ENCODE assay signal across 1 cellular context in genomic region chr17:5763595-5763994, GRCh38.
TF ChIP-seq lines count a peak whose summit lies in the region.

No MANE protein-coding gene starts in this region.

TF ChIP-seq in HepG2, 621 proteins besides CTCF, POLR2A, EP300 and RAD21 (continued from another document and continues in another):
- TF ChIP-seq ZXDC (CRISPR knock-in tag; IDR thresholded peaks at IDR 0.05) = no peak
- no peak for TF ChIP-seq ZNF530 (CRISPR knock-in tag; IDR thresholded peaks at IDR 0.05; ENCODE audit: low read depth)
- TF ChIP-seq ZBTB46 (CRISPR knock-in tag; IDR thresholded peaks at IDR 0.05; ENCODE audit: borderline replicate concordance) = no peak
- peak; percentile 66; the same call in 1 of the 2 replicates for TF ChIP-seq ZNF614 (CRISPR knock-in tag; IDR thresholded peaks at IDR 0.05; ENCODE audit: borderline replicate concordance)
- peak; percentile 45; the same call in 1 of the 2 replicates for TF ChIP-seq ZNF878 (CRISPR knock-in tag; IDR thresholded peaks at IDR 0.05)
- TF ChIP-seq ZBTB20 (CRISPR knock-in tag; IDR thresholded peaks at IDR 0.05; ENCODE audit: borderline replicate concordance, low read depth) = peak; percentile 56; the same call in 1 of the 2 replicates
- peak; percentile 84 for TF ChIP-seq GFI1 (CRISPR knock-in tag; IDR thresholded peaks at IDR 0.05; ENCODE audit: borderline replicate concordance)
- no peak for TF ChIP-seq MXI1 (IDR thresholded peaks at IDR 0.05; ENCODE audit: borderline replicate concordance, low read depth, low read length)
- no peak for TF ChIP-seq SMAD9 (CRISPR knock-in tag; IDR thresholded peaks at IDR 0.05)
- no peak for TF ChIP-seq WIZ (CRISPR knock-in tag; IDR thresholded peaks at IDR 0.05)
- TF ChIP-seq TCF7L2 (IDR thresholded peaks at IDR 0.05; ENCODE audit: low read depth, low read length) = peak; percentile 61; the same call in 1 of the 2 replicates
- peak; percentile 76; the same call in 1 of the 2 replicates for TF ChIP-seq ERF (CRISPR knock-in tag; IDR thresholded peaks at IDR 0.05)
- TF ChIP-seq NR2C2 (CRISPR knock-in tag; IDR thresholded peaks at IDR 0.05; ENCODE audit: borderline replicate concordance) = peak; percentile 93
- no peak for TF ChIP-seq ZNF816 (CRISPR knock-in tag; IDR thresholded peaks at IDR 0.05; ENCODE audit: borderline replicate concordance)
- no peak for TF ChIP-seq ZNF44 (CRISPR knock-in tag; IDR thresholded peaks at IDR 0.05)
- TF ChIP-seq HNF1B (CRISPR knock-in tag; IDR thresholded peaks at IDR 0.05) = peak; percentile 93
- peak; percentile 77; the same call in 1 of the 2 replicates for TF ChIP-seq ZNF710 (CRISPR knock-in tag; IDR thresholded peaks at IDR 0.05; ENCODE audit: borderline replicate concordance)
- TF ChIP-seq FOXA1 (IDR thresholded peaks at IDR 0.05) = no peak
- 0 out of 2 replicates have a peak, but pooled peaks have one; percentile 17 for TF ChIP-seq FOXA1 (CRISPR knock-in tag; IDR thresholded peaks at IDR 0.05)
- TF ChIP-seq RCOR2 (CRISPR knock-in tag; IDR thresholded peaks at IDR 0.05) = peak; percentile 68
- no peak for TF ChIP-seq MTA3 (CRISPR knock-in tag; IDR thresholded peaks at IDR 0.05)
- peak; percentile 94 for TF ChIP-seq TARDBP (CRISPR knock-in tag; IDR thresholded peaks at IDR 0.05)
- no peak for TF ChIP-seq FIP1L1 (IDR thresholded peaks at IDR 0.05; ENCODE audit: borderline replicate concordance, insufficient read depth, low read depth, low read length)
- no peak for TF ChIP-seq ZC3H4 (CRISPR knock-in tag; IDR thresholded peaks at IDR 0.05; ENCODE audit: borderline replicate concordance)
- TF ChIP-seq MATR3 (CRISPR knock-in tag; IDR thresholded peaks at IDR 0.05) = no peak
- TF ChIP-seq NR1H2 (CRISPR knock-in tag; IDR thresholded peaks at IDR 0.05; ENCODE audit: borderline replicate concordance, low read depth) = peak; percentile 58; the same call in 1 of the 2 replicates
- TF ChIP-seq MAZ (IDR thresholded peaks at IDR 0.05; ENCODE audit: borderline replicate concordance, low read depth, low read length) = no peak; the same call in 1 of the 2 replicates
- TF ChIP-seq MAZ (CRISPR knock-in tag; IDR thresholded peaks at IDR 0.05; ENCODE audit: low read depth) = 0 out of 2 replicates have a peak, but pooled peaks have one; percentile 29
- no peak for TF ChIP-seq ZFAT (CRISPR knock-in tag; conservative IDR thresholded peaks at IDR 0.05)
- TF ChIP-seq MTERF4 (CRISPR knock-in tag; IDR thresholded peaks at IDR 0.05) = no peak
- peak; percentile 87 for TF ChIP-seq ZNF503 (CRISPR knock-in tag; IDR thresholded peaks at IDR 0.05)
- TF ChIP-seq ZBTB25 (CRISPR knock-in tag; IDR thresholded peaks at IDR 0.05) = 0 out of 2 replicates have a peak, but pooled peaks have one; percentile 52
- TF ChIP-seq ZNF207 (IDR thresholded peaks at IDR 0.05; ENCODE audit: borderline replicate concordance) = no peak
- no peak for TF ChIP-seq GATA4 (IDR thresholded peaks at IDR 0.05; ENCODE audit: borderline replicate concordance, low read depth)
- TF ChIP-seq HNF4G (IDR thresholded peaks at IDR 0.05; ENCODE audit: borderline replicate concordance, low read depth, low read length) = peak; percentile 96
- TF ChIP-seq HNF4G (CRISPR knock-in tag; IDR thresholded peaks at IDR 0.05; ENCODE audit: borderline replicate concordance, low read depth) = peak; percentile 96
- TF ChIP-seq SPEN (CRISPR knock-in tag; IDR thresholded peaks at IDR 0.05; ENCODE audit: low read depth) = peak; percentile 92; the same call in 1 of the 2 replicates
- no peak for TF ChIP-seq ZMAT3 (CRISPR knock-in tag; conservative IDR thresholded peaks at IDR 0.05)
- peak; percentile 52; the same call in 1 of the 2 replicates for TF ChIP-seq KDM3A (CRISPR knock-in tag; IDR thresholded peaks at IDR 0.05; ENCODE audit: low read depth)
- TF ChIP-seq SP4 (CRISPR knock-in tag; IDR thresholded peaks at IDR 0.05) = peak; percentile 59; the same call in 1 of the 2 replicates
- peak; percentile 94 for TF ChIP-seq PAXIP1 (CRISPR knock-in tag; conservative IDR thresholded peaks at IDR 0.05)
- peak; percentile 78 for TF ChIP-seq PHF21A (CRISPR knock-in tag; IDR thresholded peaks at IDR 0.05)
- TF ChIP-seq SKIL (CRISPR knock-in tag; IDR thresholded peaks at IDR 0.05; ENCODE audit: borderline replicate concordance) = peak; percentile 98
- TF ChIP-seq ZNF329 (CRISPR knock-in tag; IDR thresholded peaks at IDR 0.05; ENCODE audit: low read depth) = no peak
- peak; percentile 85; the same call in 1 of the 2 replicates for TF ChIP-seq ZNF788 (CRISPR knock-in tag; IDR thresholded peaks at IDR 0.05; ENCODE audit: borderline replicate concordance)
- TF ChIP-seq ZC3H13 (CRISPR knock-in tag; IDR thresholded peaks at IDR 0.05) = 0 out of 2 replicates have a peak, but pooled peaks have one; percentile 47
- peak; percentile 61; the same call in 1 of the 2 replicates for TF ChIP-seq SOX5 (CRISPR knock-in tag; IDR thresholded peaks at IDR 0.05; ENCODE audit: borderline replicate concordance)
- TF ChIP-seq TBX2 (CRISPR knock-in tag; IDR thresholded peaks at IDR 0.05; ENCODE audit: borderline replicate concordance) = peak; percentile 84; the same call in 1 of the 2 replicates
